Comparison of ENCODE assay signal across 30 cellular contexts in the genomic region with DNA sequence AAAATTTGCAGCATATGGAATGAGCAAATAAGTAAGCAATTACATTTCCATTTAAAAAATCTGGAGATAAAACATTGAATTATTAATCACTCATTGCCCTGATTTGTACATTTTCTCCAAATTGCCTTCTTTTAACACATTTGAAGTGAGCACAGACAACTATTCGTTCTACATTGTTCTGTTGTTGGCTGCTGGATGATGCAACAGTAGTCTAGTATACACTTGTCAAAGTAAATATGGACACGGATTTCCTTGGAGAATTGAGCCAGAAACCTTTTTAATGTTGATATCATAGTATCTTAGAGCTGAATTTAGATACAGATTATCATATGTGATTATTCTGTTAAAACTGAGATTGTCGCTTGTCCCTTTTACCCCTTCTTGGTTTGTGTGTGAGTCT.
"Had no signal": no experiment of that assay in that cellular context is flagged by ENCODE, and none has a peak within 500 bp of the region (broad histone marks: within the 10 kb centered on the region; RNA-seq: fewer than 3 reads in every experiment).

No MANE protein-coding gene starts in this region.

- H3K4me2 ChIP-seq: hepatocyte, neural progenitor cell, smooth muscle cell had no signal

- ATAC-seq: activated CD4-positive, alpha-beta T cell treated with anti-CD3 and anti-CD28 coated beads for 36 hours; activated T-cell treated with anti-CD3 and anti-CD28 coated beads, Interleukin-2, amount 50 U/mL, for 4 hours; left lung; naive thymus-derived CD8-positive, alpha-beta T cell had no signal

- H2AFZ ChIP-seq: hepatocyte, neural progenitor cell had no signal

- H3K36me3 Mint-ChIP-seq: immature natural killer cell, mesothelial cell of epicardium, neural progenitor cell, type B pancreatic cell had no signal

- DNase-seq: activated B cell treated with CpG ODN at 0.5 μM for 24 hours; activated CD4-positive, alpha-beta T cell treated with anti-CD3 and anti-CD28 coated beads for 36 hours; activated CD4-positive, alpha-beta T cell treated with anti-CD3 and anti-CD28 coated beads, Interleukin-2, amount 50 U/mL, for 4 hours; activated CD8-positive, alpha-beta memory T cell treated with anti-CD3 and anti-CD28 coated beads for 24 hours; activated CD8-positive, alpha-beta memory T cell treated with anti-CD3 and anti-CD28 coated beads, Interleukin-2, amount 50 U/mL, for 4 hours; activated naive CD4-positive, alpha-beta T cell; activated T-cell treated with anti-CD3 and anti-CD28 coated beads, Interleukin-2, amount 50 U/mL, for 4 hours; adrenal gland; cortex of kidney; glutamatergic neuron; immature natural killer cell; kidney glomerular epithelial cell; left lung; naive thymus-derived CD8-positive, alpha-beta T cell; posterior cingulate gyrus; sigmoid colon; stimulated activated CD4-positive, alpha-beta T cell treated with anti-CD3 and anti-CD28 coated beads, Interleukin-15, amount 100 ng/mL, for 24 hours; stimulated activated CD8-positive, alpha-beta memory T cell treated with anti-CD3 and anti-CD28 coated beads, Interleukin-4, amount 100 ng/mL, for 48 hours; stimulated activated naive CD4-positive, alpha-beta T cell treated with Interleukin-2 at 50 U/mL for 16 hours had no signal

- H3K9me3 ChIP-seq: adrenal gland, breast epithelium, left lung, sigmoid colon, thoracic aorta, vagina had no signal

- H3K27me3 ChIP-seq: adrenal gland, breast epithelium, hepatocyte, left lung, neural progenitor cell, sigmoid colon, vagina had no signal

- H3K4me1 Mint-ChIP-seq: immature natural killer cell, neural progenitor cell had no signal

- H3K4me3 Mint-ChIP-seq: activated B cell treated with CpG ODN at 0.5 μM for 24 hours; activated CD4-positive, alpha-beta T cell treated with anti-CD3 and anti-CD28 coated beads for 36 hours; activated naive CD8-positive, alpha-beta T cell; activated T-cell treated with anti-CD3 and anti-CD28 coated beads, Interleukin-2, amount 50 U/mL, for 4 hours; immature natural killer cell; mesothelial cell of epicardium; naive thymus-derived CD8-positive, alpha-beta T cell; neural progenitor cell; type B pancreatic cell had no signal

- H3K27me3 Mint-ChIP-seq: activated B cell treated with CpG ODN at 0.5 μM for 24 hours; activated CD4-positive, alpha-beta T cell treated with anti-CD3 and anti-CD28 coated beads for 36 hours; activated naive CD8-positive, alpha-beta T cell; naive thymus-derived CD8-positive, alpha-beta T cell; type B pancreatic cell had no signal

- H3K4me1 ChIP-seq: adrenal gland, breast epithelium, left lung, neural progenitor cell, vagina had no signal

- FAIRE-seq: TTC549 had no signal

- H3K27ac ChIP-seq: adrenal gland, breast epithelium, hepatocyte, left lung, neural progenitor cell, sigmoid colon, thoracic aorta, vagina had no signal

- H3K36me3 ChIP-seq: adrenal gland, breast epithelium, left lung, neural progenitor cell, sigmoid colon, thoracic aorta, vagina had no signal

- H3K4me3 ChIP-seq: adrenal gland, breast epithelium, hepatocyte, left lung, neural progenitor cell, sigmoid colon, smooth muscle cell, thoracic aorta, vagina had no signal

- H3K9ac ChIP-seq: neural progenitor cell had no signal

- H3K9me3 Mint-ChIP-seq: activated T-cell treated with anti-CD3 and anti-CD28 coated beads, Interleukin-2, amount 50 U/mL, for 4 hours; activated T-helper 2 cell treated with anti-CD3 and anti-CD28 coated beads, Interferon-gamma antibody, Interleukin-2, Interleukin-4, amounts not matched to agents 10 μg/mL and 5 μg/mL and 100 μg/mL, durations not matched to agents 14 hours and 24 hours and 36 hours; immature natural killer cell; mesothelial cell of epicardium; neural progenitor cell; type B pancreatic cell had no signal

- H3K27ac Mint-ChIP-seq: activated B cell treated with CpG ODN at 0.5 μM for 24 hours; activated CD4-positive, alpha-beta T cell treated with anti-CD3 and anti-CD28 coated beads for 36 hours; activated naive CD8-positive, alpha-beta T cell; activated T-helper 2 cell treated with anti-CD3 and anti-CD28 coated beads, Interferon-gamma antibody, Interleukin-2, Interleukin-4, amounts not matched to agents 10 μg/mL and 5 μg/mL and 100 μg/mL, durations not matched to agents 14 hours and 24 hours and 36 hours; immature natural killer cell; mesothelial cell of epicardium; neural progenitor cell; type B pancreatic cell had no signal
